In genomic region chr16:53429221-53429943, GRCh38 we compare ENCODE assay signal across 14 cellular contexts. TPM values are rescaled to one million over a fixed set of nuclear protein-coding genes. Genes with fewer than 3 reads are reported as not detected.
DNase-seq lines count a peak whose midpoint lies in the region; ATAC-seq, FAIRE-seq and TF ChIP-seq lines count a peak whose summit lies in the region.
"Had no signal": no experiment of that assay in that cellular context is flagged by ENCODE, and none has a peak within 500 bp of the region (broad histone marks: within the 10 kb centered on the region; RNA-seq: fewer than 3 reads in every experiment).

No MANE protein-coding gene starts in this region.

- no peak overlapping the region for H3K9ac ChIP-seq in astrocyte (ENCODE audit: low read length)
- H3K9ac ChIP-seq: KMS-11 had no signal

- no peaks in the 10 kb centered on the region for H3K36me3 ChIP-seq in astrocyte (ENCODE audit: insufficient read depth, low read length)
- no peaks in the 10 kb centered on the region for H3K36me3 ChIP-seq in lower lobe of right lung

- no peak for TF ChIP-seq CTCF in AG10803 (conservative IDR thresholded peaks at IDR 0.05; ENCODE audit: low read length)
- no peak for TF ChIP-seq CTCF in astrocyte (IDR thresholded peaks at IDR 0.05; ENCODE audit: insufficient read depth, low read depth, low read length)
- no peak for TF ChIP-seq CTCF in lower lobe of right lung (IDR thresholded peaks at IDR 0.05)

- H3K4me3 Mint-ChIP-seq in astrocyte (ENCODE audit: unreplicated experiment) (no peak overlapping the region), T-helper 17 cell (no peak overlapping the region)
- H3K4me3 Mint-ChIP-seq: activated T-helper 1 cell treated with anti-CD3 and anti-CD28 coated beads, Interleukin-12 subunit alpha, Interleukin-12 subunit beta, Interleukin-2, Interleukin-4 antibody, amounts not matched to agents 30 ng/mL and 10 ng/mL and 1 ng/mL, durations not matched to agents 14 hours and 24 hours and 36 hours; natural killer cell treated with Interleukin-12 subunit alpha and Interleukin-12 subunit beta and Interleukin-15 and Interleukin-18, amount 100 ng/mL, for 72 hours had no signal

- H3K4me2 ChIP-seq in astrocyte (ENCODE audit: low read length) = no peak overlapping the region
- H3K4me2 ChIP-seq: KMS-11 had no signal

- no peak for FAIRE-seq in astrocyte (lab: Jason Lieb, UNC)
- FAIRE-seq: GM12878 had no signal

- H3K4me3 ChIP-seq in AG10803 (ENCODE audit: low read length) (no peak overlapping the region), astrocyte (ENCODE audit: insufficient read depth, low read depth, low read length) (no peak overlapping the region), lower lobe of right lung (no peak overlapping the region)
- H3K4me3 ChIP-seq: GM12878 had no signal

- no peak overlapping the region for H3K27ac Mint-ChIP-seq in astrocyte (ENCODE audit: unreplicated experiment)
- H3K27ac Mint-ChIP-seq in T-helper 17 cell = no peak overlapping the region
- H3K27ac Mint-ChIP-seq: activated T-helper 1 cell treated with anti-CD3 and anti-CD28 coated beads, Interleukin-12 subunit alpha, Interleukin-12 subunit beta, Interleukin-2, Interleukin-4 antibody, amounts not matched to agents 30 ng/mL and 10 ng/mL and 1 ng/mL, durations not matched to agents 14 hours and 24 hours and 36 hours; CD4-positive, CD25-positive, alpha-beta regulatory T cell had no signal

- intact Hi-C loops in head of caudate nucleus (cut with DNase I) (no loop called here), lower lobe of right lung (cut with DNase I) (no loop called here)

- H3K4me1 ChIP-seq in astrocyte (ENCODE audit: insufficient read depth, low read length) (no peaks in the 10 kb centered on the region), lower lobe of right lung (no peaks in the 10 kb centered on the region)

- H3K9me3 ChIP-seq in astrocyte (ENCODE audit: insufficient read depth, low read depth, low read length) (no peaks in the 10 kb centered on the region), T-helper 17 cell (ENCODE audit: control insufficient read depth, low read length, poor library complexity, severe bottlenecking) (no peaks in the 10 kb centered on the region), lower lobe of right lung (peaks cover under 1% of the 10 kb centered on the region)

- H3K36me3 Mint-ChIP-seq in astrocyte (ENCODE audit: low read depth, unreplicated experiment) = no peaks in the 10 kb centered on the region
- H3K36me3 Mint-ChIP-seq in T-helper 17 cell (ENCODE audit: low read depth) = no peaks in the 10 kb centered on the region
- H3K36me3 Mint-ChIP-seq: natural killer cell treated with Interleukin-12 subunit alpha and Interleukin-12 subunit beta and Interleukin-15 and Interleukin-18, amount 100 ng/mL, for 72 hours had no signal

- H3K4me1 Mint-ChIP-seq in astrocyte (ENCODE audit: low read depth, unreplicated experiment) = no peaks in the 10 kb centered on the region
- peaks cover 8% of the 10 kb centered on the region for H3K4me1 Mint-ChIP-seq in T-helper 17 cell

- H4K20me1 ChIP-seq in astrocyte (ENCODE audit: insufficient read depth, low read length) = no peaks in the 10 kb centered on the region

- no peaks in the 10 kb centered on the region for H3K27me3 ChIP-seq in astrocyte (ENCODE audit: insufficient read depth, low read length)
- H3K27me3 ChIP-seq in lower lobe of right lung (ENCODE audit: low read depth) = peaks cover 4% of the 10 kb centered on the region

- no peak for ATAC-seq in T-helper 17 cell
- no peak for ATAC-seq in lower lobe of right lung
- no peak for ATAC-seq in GM18867 (IDR thresholded peaks at IDR 0.05; ENCODE audit: unreplicated experiment)
- ATAC-seq: GM12878 had no signal

- H3K27ac ChIP-seq in astrocyte (ENCODE audit: low read depth, low read length) = no peak overlapping the region
- no peak overlapping the region for H3K27ac ChIP-seq in lower lobe of right lung
- H3K27ac ChIP-seq: KMS-11 had no signal

- H3K79me2 ChIP-seq in astrocyte (ENCODE audit: insufficient read depth, low read length) = peaks cover under 1% of the 10 kb centered on the region

- H3K27me3 Mint-ChIP-seq in astrocyte (ENCODE audit: low read depth, unreplicated experiment) (no peaks in the 10 kb centered on the region), T-helper 17 cell (no peaks in the 10 kb centered on the region)
- H3K27me3 Mint-ChIP-seq: natural killer cell treated with Interleukin-12 subunit alpha and Interleukin-12 subunit beta and Interleukin-15 and Interleukin-18, amount 100 ng/mL, for 72 hours had no signal

- H3K9me3 Mint-ChIP-seq in astrocyte (ENCODE audit: unreplicated experiment) = peaks cover 14% of the 10 kb centered on the region
- H3K9me3 Mint-ChIP-seq: natural killer cell treated with Interleukin-12 subunit alpha and Interleukin-12 subunit beta and Interleukin-15 and Interleukin-18, amount 100 ng/mL, for 72 hours had no signal

- H2AFZ ChIP-seq in astrocyte (ENCODE audit: low read depth, low read length) = no peak overlapping the region

- DNase-seq in AG10803 (ENCODE audit: low read depth) (peak; percentile 35), HT1080 (ENCODE audit: low read depth) (peak; percentile 28), astrocyte (ENCODE audit: low read depth) (peak; percentile 50), left kidney (ENCODE audit: low read depth, low spot score) (peak; percentile 29), T-helper 17 cell (no peak), head of caudate nucleus (no peak), lower lobe of right lung (no peak)
- DNase-seq: CD4-positive, CD25-positive, alpha-beta regulatory T cell; stimulated activated CD4-positive, alpha-beta T cell treated with anti-CD3 and anti-CD28 coated beads, Interleukin-1b, Interleukin-23, amount 100 ng/mL, for 48 hours had no signal

RNA-seq across cellular contexts. Expression of gene RBL2, which starts 4.9 kb away (rescaled TPM):
- 20.6 and 23.6 TPM in 2 replicates for total RNA-seq in HT1080 (2014; rRNA removed; shearing (Covaris generic))
- polyA plus RNA-seq in HT1080 (2015; cell fraction: cytosol; rRNA removed) = 28.6 and 42.2 TPM in 2 replicates
- polyA plus RNA-seq in HT1080 (2015; cell fraction: nucleus; rRNA removed) = 85.1 and 93.1 TPM in 2 replicates
- total RNA-seq in astrocyte (23.2 and 24.4 TPM in 2 replicates), T-helper 17 cell (100 to 1,000 TPM; 168 to 195 TPM), lower lobe of right lung (96.5 TPM)

Comparison
In these comparisons a context has a peak if more than half of its experiments do, and no peak if none do; other contexts are left out.
1. DNase-seq: peak in AG10803 (single experiment), HT1080 (single experiment), astrocyte (single experiment) and left kidney (single experiment); none in T-helper 17 cell (0 of 3), head of caudate nucleus (0 of 42) and lower lobe of right lung (single experiment).